In genomic region chr15:73053398-73053723, GRCh38 we compare ENCODE assay signal across 8 cellular contexts. TPM values are rescaled to one million over a fixed set of nuclear protein-coding genes. Genes with fewer than 3 reads are reported as not detected.
DNase-seq lines count a peak whose midpoint lies in the region; TF ChIP-seq lines count a peak whose summit lies in the region.

No MANE protein-coding gene starts in this region.

- H3K4me1 ChIP-seq in Caco-2: peaks cover 6% of the 10 kb centered on the region; the same call in 1 of the 2 replicates
- peaks cover 0 to 8% (median 0%) of the 10 kb centered on the region in 4 donors for H3K4me1 ChIP-seq in Peyer's patch
- H3K4me1 ChIP-seq in esophagus squamous epithelium: peaks cover 7 to 31% (median 7%) of the 10 kb centered on the region in 3 donors
- peaks cover 0 to 3% of the 10 kb centered on the region in 2 experiments for H3K4me1 ChIP-seq in trophoblast cell (ENCODE audit: control insufficient read depth in 1 of 2, insufficient read depth in 2 of 2, low read length in 2 of 2)

- no peak overlapping the region for H4K91ac ChIP-seq in trophoblast cell (ENCODE audit: low read depth, low read length)

- CTCF ChIA-PET in Caco-2 (lab: Charles Lee): no interaction called here

- H2BK5ac ChIP-seq in trophoblast cell (ENCODE audit: low read depth, low read length, poor library complexity): no peak overlapping the region

- H3K4me2 ChIP-seq in trophoblast cell (ENCODE audit: low read length): peak overlapping the region; percentile 67

- peak overlapping the region; percentile 29 for H3K14ac ChIP-seq in trophoblast cell (ENCODE audit: low read length)

- peak overlapping the region; percentile 15 for H3K27ac Mint-ChIP-seq in Caco-2 (ENCODE audit: unreplicated experiment)

- H4K8ac ChIP-seq in trophoblast cell (ENCODE audit: low read depth, low read length): peak overlapping the region; percentile 11

- H3K79me1 ChIP-seq in trophoblast cell (ENCODE audit: low read length): peaks cover 8% of the 10 kb centered on the region

- H2BK12ac ChIP-seq in trophoblast cell (ENCODE audit: low read length): no peak overlapping the region

- peak overlapping the region; percentile 88 for H3K4me3 Mint-ChIP-seq in Caco-2 (ENCODE audit: unreplicated experiment)

- no peaks in the 10 kb centered on the region for H3K9me3 ChIP-seq in Caco-2
- H3K9me3 ChIP-seq in Peyer's patch: no peaks in the 10 kb centered on the region
- no peaks in the 10 kb centered on the region for H3K9me3 ChIP-seq in esophagus squamous epithelium
- no peaks in the 10 kb centered on the region for H3K9me3 ChIP-seq in trophoblast cell (ENCODE audit: insufficient read depth, low read depth, low read length)

- H3K27ac ChIP-seq in Peyer's patch (peak overlapping the region; percentile 77 to 98 (median 92)), esophagus squamous epithelium (peak overlapping the region; percentile 75 to 96 (median 90)), trophoblast cell (ENCODE audit: low read depth, low read length) (no peak overlapping the region)

- H4K12ac ChIP-seq in trophoblast cell (ENCODE audit: low read depth, low read length): no peak overlapping the region

- H3K27me3 Mint-ChIP-seq in Caco-2 (ENCODE audit: insufficient read depth, unreplicated experiment): peaks cover 14% of the 10 kb centered on the region

- H3K36me3 ChIP-seq in Caco-2 (ENCODE audit: control insufficient read depth, insufficient read depth, low read length) (no peaks in the 10 kb centered on the region), Peyer's patch (no peaks in the 10 kb centered on the region), esophagus squamous epithelium (no peaks in the 10 kb centered on the region), trophoblast cell (ENCODE audit: control insufficient read depth in 1 of 2, insufficient read depth in 2 of 2, low read length in 2 of 2) (no peaks in the 10 kb centered on the region)

- WGBS in esophagus squamous epithelium, 2 donors: 1 to 4% methylated on average over 7 to 8 of the region's 8 CpGs
- WGBS in trophoblast cell (ENCODE audit: extremely low coverage, insufficient coverage, insufficient read length): no CpG with 5 or more reads among the region's 8 CpGs

- H3K9ac ChIP-seq in trophoblast cell (ENCODE audit: low read length): no peak overlapping the region

- peak overlapping the region; percentile 46 for H3K18ac ChIP-seq in trophoblast cell (ENCODE audit: low read length)

- no peak overlapping the region for H3K23ac ChIP-seq in trophoblast cell (ENCODE audit: low read length)

- no peaks in the 10 kb centered on the region for H3K9me3 Mint-ChIP-seq in Caco-2 (ENCODE audit: unreplicated experiment)

- H3K79me2 ChIP-seq in trophoblast cell (ENCODE audit: control insufficient read depth, insufficient read depth, low read length, poor library complexity): peaks cover 2% of the 10 kb centered on the region

- intact Hi-C loops in Caco-2 (cut with micrococcal nuclease; ENCODE audit: unreplicated experiment) (no loop called here), esophagus squamous epithelium (cut with DNase I) (no loop called here)

- BruUV-seq in Caco-2 (replicated peaks; lab: Mats Ljungman, UMichigan): no TSS peak

- POLR2A ChIA-PET in Caco-2 (lab: Charles Lee): no interaction called here

- DNase-seq in Caco-2: no peak
- no peak for DNase-seq in Peyer's patch
- DNase-seq in esophagus squamous epithelium (lab: John Stamatoyannopoulos, UW): no peak
- DNase-seq in trophoblast cell: no peak
- DNase-seq in cerebellum (ENCODE audit: low spot score): no peak
- DNase-seq in GOT3 (lab: John Stamatoyannopoulos, UW): no peak
- no peak for DNase-seq in dermis blood vessel endothelial cell
- no peak for DNase-seq in NCI-H446 treated with DMSO at 0.1 percent for 48 hours (lab: John Stamatoyannopoulos, UW)

- TF ChIP-seq CTCF in Caco-2 (IDR thresholded peaks at IDR 0.05; ENCODE audit: insufficient read depth in 1 of 2, low read depth in 1 of 2, low read length in 1 of 2, severe bottlenecking in 1 of 2, unreplicated experiment in 1 of 2) (no peak), Peyer's patch (IDR thresholded peaks at IDR 0.05) (no peak), esophagus squamous epithelium (IDR thresholded peaks at IDR 0.05) (no peak)

- peak overlapping the region; percentile 17 for H2BK120ac ChIP-seq in trophoblast cell (ENCODE audit: insufficient read depth, low read length, poor library complexity)

- peak overlapping the region; percentile 48 for H3K4me3 ChIP-seq in Caco-2 (ENCODE audit: low read depth, low read length)
- H3K4me3 ChIP-seq in Peyer's patch: peak overlapping the region; percentile 81 to 91 (median 87)
- H3K4me3 ChIP-seq in esophagus squamous epithelium: peak overlapping the region; percentile 77 to 94 (median 86)
- H3K4me3 ChIP-seq in trophoblast cell (ENCODE audit: low read depth, low read length): peak overlapping the region; percentile 87

- H3K27me3 ChIP-seq in Caco-2 (replicated peaks; ENCODE audit: control insufficient read depth, insufficient read depth, low read length) (no peaks in the 10 kb centered on the region), Peyer's patch (no peaks in the 10 kb centered on the region), esophagus squamous epithelium (peaks cover 0 to 20% (median 0%) of the 10 kb centered on the region in 4 donors), trophoblast cell (ENCODE audit: insufficient read depth, low read length) (no peaks in the 10 kb centered on the region)

- TF ChIP-seq POLR2A in Peyer's patch (IDR thresholded peaks at IDR 0.05) (no peak), esophagus squamous epithelium (IDR thresholded peaks at IDR 0.05) (no peak)

- H3K4ac ChIP-seq in trophoblast cell (ENCODE audit: low read depth, low read length): no peak overlapping the region

- H2AFZ ChIP-seq in trophoblast cell (ENCODE audit: insufficient read depth, low read length, poor library complexity): peak overlapping the region; percentile 90

- peaks cover 16% of the 10 kb centered on the region for H3K4me1 Mint-ChIP-seq in Caco-2 (ENCODE audit: low read depth, unreplicated experiment)

- no peak overlapping the region for H2AK5ac ChIP-seq in trophoblast cell (ENCODE audit: low read length)

- no peaks in the 10 kb centered on the region for H3K36me3 Mint-ChIP-seq in Caco-2 (ENCODE audit: insufficient read depth, unreplicated experiment)

RNA-seq across cellular contexts. Expression of gene NEO1, which starts 1.1 kb away (rescaled TPM):
- total RNA-seq in Caco-2 (2022) (9.7 and 12.4 TPM in 2 replicates), Peyer's patch (100 to 1,000 TPM in 3 of 4 donors, 10 to 100 TPM in 1; 60.2 to 127 (median 115) TPM), esophagus squamous epithelium (10 to 100 TPM in 3 of 4 donors, 1 to 10 TPM in 1; 9.2 to 32.0 (median 15.0) TPM), cerebellum (142 TPM), dermis blood vessel endothelial cell (6.3 and 9.4 TPM in 2 replicates)
- 14.9 and 15.3 TPM in 2 replicates for polyA plus RNA-seq in trophoblast cell (2013)
